In genomic region chr9:10341057-10341456, GRCh38 we compare ENCODE assay signal across 21 cellular contexts.
DNase-seq lines count a peak whose midpoint lies in the region.
"Had no signal": no experiment of that assay in that cellular context is flagged by ENCODE, and none has a peak within 500 bp of the region (broad histone marks: within the 10 kb centered on the region; RNA-seq: fewer than 3 reads in every experiment).

No MANE protein-coding gene starts in this region.

- peak; percentile 0 for DNase-seq in DMS53 (lab: John Stamatoyannopoulos, UW)
- no peak for DNase-seq in DMS53 treated with DMSO at 0.1 percent for 48 hours (lab: John Stamatoyannopoulos, UW; ENCODE audit: unreplicated experiment)
- DNase-seq: 8988T; ACHN; AML-193; BE2C; C1 segment of cervical spinal cord; Caco-2; Calu3; CD4-positive, alpha-beta memory T cell; CD4-positive, alpha-beta T cell; CD4-positive, CD25-positive, alpha-beta regulatory T cell; CD8-positive, alpha-beta memory T cell; CD8-positive, alpha-beta T cell; COR-L47; DMS 273 treated with DMSO at 0.1 percent for 48 hours; DMS153; DMS79; DMS79 treated with DMSO at 0.1 percent for 48 hours; DND-41; EL had no signal
